In the genomic region with DNA sequence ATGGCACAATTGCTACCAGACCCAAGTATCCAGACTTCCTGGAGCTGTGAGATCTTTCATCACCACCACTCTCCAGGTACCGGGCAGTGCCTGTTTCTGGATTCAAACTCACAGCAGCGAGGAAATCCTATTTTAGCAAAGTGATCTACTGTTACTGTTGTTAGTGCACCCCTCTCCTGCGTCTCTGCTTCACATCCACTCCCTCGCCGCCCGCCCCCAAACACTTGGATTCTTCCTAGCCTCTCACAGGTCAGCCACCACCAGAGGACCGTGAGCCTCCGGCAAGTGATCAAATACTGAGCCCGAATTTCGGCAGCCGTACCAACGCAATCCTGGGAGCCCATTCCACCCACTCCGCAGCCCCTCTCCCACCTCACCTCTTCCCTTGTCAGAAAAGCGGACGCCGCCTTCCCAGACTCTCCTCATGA, we compare ENCODE assay signal across 8 cellular contexts.
DNase-seq lines count a peak whose midpoint lies in the region; ATAC-seq and TF ChIP-seq lines count a peak whose summit lies in the region.

No MANE protein-coding gene starts in this region.

- H3K27me3 ChIP-seq in mucosa of rectum (ENCODE audit: control insufficient read depth in 2 of 2, insufficient read depth in 2 of 2, low read length in 2 of 2): no peaks in the 10 kb centered on the region

- peak overlapping the region; percentile 89 to 92 for H3K27ac ChIP-seq in mucosa of rectum (ENCODE audit: low read depth in 2 of 2, low read length in 2 of 2)

- H3K36me3 ChIP-seq in mucosa of rectum (ENCODE audit: control insufficient read depth in 2 of 2, insufficient read depth in 2 of 2, low read length in 2 of 2): peaks cover 0 to 6% of the 10 kb centered on the region in 2 donors

- peak overlapping the region; percentile 94 to 95 for H3K4me3 ChIP-seq in mucosa of rectum (ENCODE audit: low read length in 2 of 2)

- peak overlapping the region; percentile 90 to 91 for H3K9ac ChIP-seq in mucosa of rectum (ENCODE audit: low read depth in 1 of 2, low read length in 2 of 2)

- H3K4me1 Mint-ChIP-seq in stimulated activated naive CD8-positive, alpha-beta T cell treated with anti-CD3 and anti-CD28 coated beads, Interleukin-15, amount 100 ng/mL, for 72 hours: peaks cover 48% of the 10 kb centered on the region

- peak; percentile 68 to 73 for DNase-seq in AML-193 (lab: John Stamatoyannopoulos, UW)
- peak; percentile 81 for DNase-seq in NCI-H748 treated with DMSO at 0.1 percent for 48 hours (lab: John Stamatoyannopoulos, UW)
- DNase-seq in activated CD8-positive, alpha-beta memory T cell treated with anti-CD3 and anti-CD28 coated beads, Interleukin-2, amount 50 U/mL, for 1 hour (ENCODE audit: extremely low read depth): peak; percentile 29
- peak; percentile 86 to 91 for DNase-seq in erythroblast (lab: John Stamatoyannopoulos, UW)
- peak in 1 of 2 donors; percentile 69 for DNase-seq in stimulated activated naive CD8-positive, alpha-beta T cell treated with anti-CD3 and anti-CD28 coated beads, Interleukin-15, amount 100 ng/mL, for 72 hours

- ATAC-seq in GM18861 (IDR thresholded peaks at IDR 0.05; ENCODE audit: unreplicated experiment) (peak; percentile 17), HG03064 (IDR thresholded peaks at IDR 0.05; ENCODE audit: low read depth, unreplicated experiment) (peak; percentile 42)
- ATAC-seq in stimulated activated naive CD8-positive, alpha-beta T cell treated with anti-CD3 and anti-CD28 coated beads, Interleukin-15, amount 100 ng/mL, for 72 hours: peak; percentile 72

- H3K9me3 ChIP-seq in mucosa of rectum (ENCODE audit: control insufficient read depth in 2 of 2, low read length in 2 of 2): no peaks in the 10 kb centered on the region

- H3K4me3 Mint-ChIP-seq in stimulated activated naive CD8-positive, alpha-beta T cell treated with anti-CD3 and anti-CD28 coated beads, Interleukin-15, amount 100 ng/mL, for 72 hours: peak overlapping the region; percentile 94 to 97

- H3K4me1 ChIP-seq in mucosa of rectum (ENCODE audit: control insufficient read depth in 2 of 2, insufficient read depth in 2 of 2, low read length in 2 of 2): peaks cover 7 to 17% of the 10 kb centered on the region in 2 donors

- peak overlapping the region; percentile 99 for H3K27ac Mint-ChIP-seq in stimulated activated naive CD8-positive, alpha-beta T cell treated with anti-CD3 and anti-CD28 coated beads, Interleukin-15, amount 100 ng/mL, for 72 hours

- H3K27me3 Mint-ChIP-seq in stimulated activated naive CD8-positive, alpha-beta T cell treated with anti-CD3 and anti-CD28 coated beads, Interleukin-15, amount 100 ng/mL, for 72 hours: no peaks in the 10 kb centered on the region

- TF ChIP-seq POLR2A in erythroblast (IDR thresholded peaks at IDR 0.05; ENCODE audit: low read length): no peak

- H3K9me3 Mint-ChIP-seq in stimulated activated naive CD8-positive, alpha-beta T cell treated with anti-CD3 and anti-CD28 coated beads, Interleukin-15, amount 100 ng/mL, for 72 hours: no peaks in the 10 kb centered on the region

Comparison
In these comparisons a context has a peak if more than half of its experiments do, and no peak if none do; other contexts are left out.
1. ATAC-seq: peak in every context shown above with its lines; median percentile 72 in stimulated activated naive CD8-positive, alpha-beta T cell treated with anti-CD3 and anti-CD28 coated beads, Interleukin-15, amount 100 ng/mL, for 72 hours; 42 in HG03064; 17 in GM18861.